17 cellular contexts compared by ENCODE assay signal in genomic region chr5:173688708-173689107, GRCh38.
DNase-seq lines count a peak whose midpoint lies in the region; ATAC-seq, FAIRE-seq and TF ChIP-seq lines count a peak whose summit lies in the region.
"Had no signal": no experiment of that assay in that cellular context is flagged by ENCODE, and none has a peak within 500 bp of the region (broad histone marks: within the 10 kb centered on the region; RNA-seq: fewer than 3 reads in every experiment).

No MANE protein-coding gene starts in this region.

- H3K4me2 ChIP-seq in GM12878 (ENCODE audit: control insufficient read depth, insufficient read depth) = no peak overlapping the region

- H3K9me3 ChIP-seq in GM12878 (replicated peaks; ENCODE audit: control insufficient read depth, insufficient read depth, low read length) (peaks cover 3% of the 10 kb centered on the region; the same call in 2 of the 3 replicates), lower lobe of right lung (no peaks in the 10 kb centered on the region)

- H3K27me3 ChIP-seq in GM12878 (replicated peaks in 1 of 2; ENCODE audit: control insufficient read depth in 2 of 2, insufficient read depth in 2 of 2, low read length in 1 of 2) = no peaks in the 10 kb centered on the region
- no peaks in the 10 kb centered on the region for H3K27me3 ChIP-seq in lower lobe of right lung (ENCODE audit: low read depth)

- no peak overlapping the region for H3K9ac ChIP-seq in GM12878 (ENCODE audit: control insufficient read depth, insufficient read depth, low read length)

- H4K20me1 ChIP-seq in GM12878 (ENCODE audit: control insufficient read depth, insufficient read depth) = no peaks in the 10 kb centered on the region

- POLR2A ChIA-PET in GM12878 (lab: Charles Lee) = interaction anchor here (1.2 kb wide), 1 partner anchor 10 kb away, joined by 4 read pairs; no protein-coding TSS in a partner anchor

- H3K36me3 ChIP-seq in GM12878 (ENCODE audit: control insufficient read depth in 2 of 2, insufficient read depth in 2 of 2, low read length in 1 of 2) = no peaks in the 10 kb centered on the region
- no peaks in the 10 kb centered on the region for H3K36me3 ChIP-seq in lower lobe of right lung

- no peaks in the 10 kb centered on the region for H3K79me2 ChIP-seq in GM12878 (ENCODE audit: control insufficient read depth, insufficient read depth, low read length)

- H3K4me3 ChIP-seq in GM12878 (no peak overlapping the region), lower lobe of right lung (no peak overlapping the region)

- ATAC-seq in GM12878 = no peak
- peak; percentile 55 to 75 for ATAC-seq in lower lobe of right lung
- ATAC-seq: esophagus mucosa had no signal

- FAIRE-seq in GM12878 (lab: Jason Lieb, UNC) = no peak

- no TSS peak for BruUV-seq in GM12878 (replicated peaks; lab: Mats Ljungman, UMichigan)

- TF ChIP-seq EP300 in GM12878 (IDR thresholded peaks at IDR 0.05; ENCODE audit: borderline replicate concordance in 1 of 2, control insufficient read depth in 1 of 2, low read depth in 2 of 2, low read length in 2 of 2) = no peak

- 100% methylated on average over 3 of the region's 3 CpGs for WGBS in GM12878 (ENCODE audit: insufficient coverage, insufficient replicate concordance, low lambda C conversion rate, missing lambda C conversion rate)

- H3K27ac ChIP-seq in GM12878 (ENCODE audit: control insufficient read depth, insufficient read depth) = peak overlapping the region; percentile 51
- peak overlapping the region; percentile 73 for H3K27ac ChIP-seq in lower lobe of right lung
- peak overlapping the region; percentile 22 for H3K27ac ChIP-seq in substantia nigra (ENCODE audit: low read depth, low read length, poor library complexity, severe bottlenecking)

- in situ Hi-C loops in GM12878 (cut with MboI) = no loop called here

- H3K4me1 ChIP-seq in GM12878 (ENCODE audit: control insufficient read depth, insufficient read depth, low read length) = peaks cover 40% of the 10 kb centered on the region
- peaks cover 19% of the 10 kb centered on the region for H3K4me1 ChIP-seq in lower lobe of right lung

- no peak for TF ChIP-seq RAD21 in GM12878 (IDR thresholded peaks at IDR 0.05; ENCODE audit: insufficient read depth, low read depth, low read length)

- TF ChIP-seq POLR2A in GM12878 (IDR thresholded peaks at IDR 0.05; ENCODE audit: low read depth, low read length) = no peak

- RAD21 ChIA-PET in GM12878 (lab: Charles Lee; ENCODE audit: unreplicated experiment) = interaction anchor here (1.4 kb wide), 1 partner anchor 56 kb away, joined by 3 read pairs; no protein-coding TSS in a partner anchor

- no peak for TF ChIP-seq CTCF in GM12878 (IDR thresholded peaks at IDR 0.05 in 2 of 3, conservative IDR thresholded peaks at IDR 0.05 in 1 of 3; ENCODE audit: control insufficient read depth in 2 of 3, extremely low read depth in 1 of 3, insufficient read depth in 1 of 3, low read depth in 3 of 3, low read length in 3 of 3)
- TF ChIP-seq CTCF in lower lobe of right lung (IDR thresholded peaks at IDR 0.05) = no peak

- CTCF ChIA-PET in GM12878 (lab: Yijun Ruan, JAX) = interaction anchor here (1.1 to 1.7 kb wide), 4 partner anchors 9 to 98 kb away, joined by 3 to 5 read pairs (median 4); no protein-coding TSS in a partner anchor

- DNase-seq in HK-2 (ENCODE audit: unreplicated experiment) (peak; percentile 7), GM12878 (ENCODE audit: low read depth, low spot score) (no peak), lower lobe of right lung (no peak), substantia nigra (lab: John Stamatoyannopoulos, UW) (no peak), T-helper 9 cell (no peak)
- DNase-seq in stimulated activated CD4-positive, alpha-beta T cell treated with anti-CD3 and anti-CD28 coated beads, Interleukin-4, amount 100 ng/mL, for 24 hours = no peak
- DNase-seq in activated CD4-positive, alpha-beta T cell treated with anti-CD3 and anti-CD28 coated beads for 1 hour = no peak
- DNase-seq: activated CD4-positive, alpha-beta T cell treated with anti-CD3 and anti-CD28 coated beads for 4 hours; activated naive CD8-positive, alpha-beta T cell treated with anti-CD3 and anti-CD28 coated beads, Interleukin-2, amount 10 ng/mL, durations not matched to agents 7 days and 5 days; activated T-cell treated with anti-CD3 and anti-CD28 coated beads, Interleukin-2, amount 50 U/mL, for 1 hour; CD4-positive, alpha-beta T cell; cerebellar nuclear complex; KBM-7; NCI-H1436 treated with DMSO at 0.1 percent for 48 hours; NCI-H524 treated with DMSO at 0.1 percent for 48 hours; T-helper 1 cell had no signal

- SMC1A ChIA-PET in GM12878 (lab: Charles Lee; ENCODE audit: uncharacterized antibody, unreplicated experiment) = interaction anchor here (0.7 to 3.3 kb wide), 8 partner anchors 8 to 228 kb away, joined by 3 to 10 read pairs (median 4); no protein-coding TSS in a partner anchor

- peak overlapping the region; percentile 54 for H2AFZ ChIP-seq in GM12878 (ENCODE audit: control insufficient read depth, low read depth, low read length)

- intact Hi-C loops in GM12878 (cut with micrococcal nuclease; ENCODE audit: unreplicated experiment) = loop anchor here (5.0 to 10.0 kb wide), 3 partner anchors 49 to 236 kb away; no protein-coding TSS in a partner anchor
- intact Hi-C loops in lower lobe of right lung (cut with DNase I) = no loop called here

TF ChIP-seq in GM12878, 131 proteins besides CTCF, POLR2A, EP300 and RAD21:
- TF ChIP-seq MXI1 (IDR thresholded peaks at IDR 0.05; ENCODE audit: low read depth, low read length) (no peak), CEBPZ (IDR thresholded peaks at IDR 0.05; ENCODE audit: low read depth, low read length) (no peak), SMAD5 (IDR thresholded peaks at IDR 0.05; ENCODE audit: low read depth) (no peak), GABPA (IDR thresholded peaks at IDR 0.05; ENCODE audit: low read depth) (no peak), HDAC6 (IDR thresholded peaks at IDR 0.05; ENCODE audit: unreplicated experiment) (no peak)

Comparison
In these comparisons a context has a peak if more than half of its experiments do, and no peak if none do; other contexts are left out.
1. H3K27ac ChIP-seq: peak in every context shown above with its lines; median percentile 73 in lower lobe of right lung; 51 in GM12878; 22 in substantia nigra.